In genomic region chr2:38602136-38602731, GRCh38 we compare ENCODE assay signal across 8 cellular contexts. TPM values are rescaled to one million over a fixed set of nuclear protein-coding genes. Genes with fewer than 3 reads are reported as not detected.
DNase-seq lines count a peak whose midpoint lies in the region; ATAC-seq and TF ChIP-seq lines count a peak whose summit lies in the region.

No MANE protein-coding gene starts in this region.

- H3K4me1 ChIP-seq in Peyer's patch (peaks cover 0 to 12% (median 4%) of the 10 kb centered on the region in 4 donors), left ventricle myocardium inferior (peaks cover 63% of the 10 kb centered on the region)

- peaks cover 46% of the 10 kb centered on the region for H3K4me1 Mint-ChIP-seq in activated naive CD8-positive, alpha-beta T cell treated with anti-CD3 and anti-CD28 coated beads, Interleukin-2, amount 50 U/mL, for 24 hours

- H3K9me3 ChIP-seq in Peyer's patch (no peaks in the 10 kb centered on the region), left ventricle myocardium inferior (replicated peaks) (no peaks in the 10 kb centered on the region)

- TF ChIP-seq CTCF in GM13977 (IDR thresholded peaks at IDR 0.05; ENCODE audit: extremely low read depth, insufficient read depth, missing control alignments) (no peak), Peyer's patch (IDR thresholded peaks at IDR 0.05) (no peak), left ventricle myocardium inferior (IDR thresholded peaks at IDR 0.05; ENCODE audit: borderline replicate concordance) (no peak)

- H3K4me3 ChIP-seq in Peyer's patch (peak overlapping the region; percentile 65 to 96 (median 84)), left ventricle myocardium inferior (peak overlapping the region; percentile 93)

- ATAC-seq in HG02763 (IDR thresholded peaks at IDR 0.05; ENCODE audit: unreplicated experiment) (peak; percentile 19), GM19324 (IDR thresholded peaks at IDR 0.05; ENCODE audit: low FRiP score, unreplicated experiment) (no peak)
- no peak for ATAC-seq in activated naive CD8-positive, alpha-beta T cell treated with anti-CD3 and anti-CD28 coated beads, Interleukin-2, amount 50 U/mL, for 24 hours

- H3K36me3 Mint-ChIP-seq in activated naive CD8-positive, alpha-beta T cell treated with anti-CD3 and anti-CD28 coated beads, Interleukin-2, amount 50 U/mL, for 24 hours (ENCODE audit: low read depth), result peaks cover 10% of the 10 kb centered on the region

- no peaks in the 10 kb centered on the region for H3K27me3 ChIP-seq in Peyer's patch
- no peaks in the 10 kb centered on the region for H3K27me3 ChIP-seq in left ventricle myocardium inferior (ENCODE audit: low read depth)

- no peak for TF ChIP-seq POLR2A in Peyer's patch (IDR thresholded peaks at IDR 0.05)

- in situ Hi-C loops in GM13977 (cut with MboI; ENCODE audit: low pct_unique_long_range_greater_than_20kb, low sequenced_read_pairs, unreplicated experiment), result no loop called here

- H3K9me3 Mint-ChIP-seq in activated naive CD8-positive, alpha-beta T cell treated with anti-CD3 and anti-CD28 coated beads, Interleukin-2, amount 50 U/mL, for 24 hours, result no peaks in the 10 kb centered on the region

- no peaks in the 10 kb centered on the region for H3K36me3 ChIP-seq in Peyer's patch
- no peaks in the 10 kb centered on the region for H3K36me3 ChIP-seq in left ventricle myocardium inferior

- intact Hi-C loops in left ventricle myocardium inferior (cut with micrococcal nuclease), result loop anchor here (5.0 kb wide), 1 partner anchor 65 kb away; the partner anchor contains the start of gene GALM

- DNase-seq in GM13977 (ENCODE audit: low spot score) (peak; percentile 63), Peyer's patch (peak; percentile 31 to 74 (median 64)), left ventricle myocardium inferior (peak; percentile 35), putamen (ENCODE audit: low spot score) (peak; percentile 46), GM03348 (ENCODE audit: low spot score) (no peak)
- DNase-seq in activated naive CD8-positive, alpha-beta T cell treated with anti-CD3 and anti-CD28 coated beads, Interleukin-2, amount 50 U/mL, for 24 hours, result peak; percentile 46

- H3K4me3 Mint-ChIP-seq in activated naive CD8-positive, alpha-beta T cell treated with anti-CD3 and anti-CD28 coated beads, Interleukin-2, amount 50 U/mL, for 24 hours, result peak overlapping the region; percentile 90

- H3K27ac ChIP-seq in Peyer's patch, result peak overlapping the region; percentile 89 to 100 (median 96)
- peak overlapping the region; percentile 98 for H3K27ac ChIP-seq in left ventricle myocardium inferior (replicated peaks)

- H3K27ac Mint-ChIP-seq in activated naive CD8-positive, alpha-beta T cell treated with anti-CD3 and anti-CD28 coated beads, Interleukin-2, amount 50 U/mL, for 24 hours, result peak overlapping the region; percentile 75

- no peaks in the 10 kb centered on the region for H3K27me3 Mint-ChIP-seq in activated naive CD8-positive, alpha-beta T cell treated with anti-CD3 and anti-CD28 coated beads, Interleukin-2, amount 50 U/mL, for 24 hours

RNA-seq across cellular contexts. Expression of gene HNRNPLL, which starts 0.5 kb away (rescaled TPM):
- 10 to 100 TPM; 33.3 to 70.1 (median 48.0) TPM for total RNA-seq in Peyer's patch
- 26.3 TPM for total RNA-seq in left ventricle myocardium inferior
